ENCODE assay signal across 9 cellular contexts in the genomic region with DNA sequence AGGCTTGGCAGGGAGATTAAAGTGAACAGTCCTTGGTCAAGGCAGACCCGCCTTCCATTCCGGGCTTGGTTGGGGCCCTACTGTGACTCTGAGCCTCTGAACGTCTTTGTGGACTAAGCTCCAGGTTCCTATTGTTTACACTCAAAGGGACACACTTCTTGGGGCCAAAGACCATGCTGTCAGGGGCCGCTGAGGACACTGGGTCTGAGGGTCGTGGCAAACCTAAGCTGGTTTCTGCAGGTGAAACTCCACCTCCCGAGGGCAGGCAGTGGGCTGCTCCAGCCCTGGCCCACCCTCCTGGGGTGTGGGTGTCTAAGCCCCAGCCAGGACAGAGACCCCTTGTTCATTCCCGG. TPM values are rescaled to one million over a fixed set of nuclear protein-coding genes. Genes with fewer than 3 reads are reported as not detected.
DNase-seq lines count a peak whose midpoint lies in the region; ATAC-seq and TF ChIP-seq lines count a peak whose summit lies in the region.
"Had no signal": no experiment of that assay in that cellular context is flagged by ENCODE, and none has a peak within 500 bp of the region (broad histone marks: within the 10 kb centered on the region; RNA-seq: fewer than 3 reads in every experiment).

No MANE protein-coding gene starts in this region.

- dilution Hi-C loops in mammary epithelial cell (cut with HindIII; ENCODE audit: low sequenced_read_pairs), result no loop called here

- H3K27ac Mint-ChIP-seq in MCF 10A (ENCODE audit: low read depth, unreplicated experiment), result peak overlapping the region; percentile 93
- no peak overlapping the region for H3K27ac Mint-ChIP-seq in activated T-helper 2 cell treated with anti-CD3 and anti-CD28 coated beads, Interferon-gamma antibody, Interleukin-2, Interleukin-4, amounts not matched to agents 10 μg/mL and 5 μg/mL and 100 μg/mL, durations not matched to agents 14 hours and 24 hours and 36 hours

- TF ChIP-seq CTCF in MCF 10A (IDR thresholded peaks at IDR 0.05; ENCODE audit: unreplicated experiment), result no peak
- no peak for TF ChIP-seq CTCF in mammary epithelial cell (conservative IDR thresholded peaks at IDR 0.05 in 1 of 2, IDR thresholded peaks at IDR 0.05 in 1 of 2; ENCODE audit: extremely low read depth in 1 of 2, insufficient read depth in 1 of 2, low read depth in 1 of 2, low read length in 2 of 2)
- TF ChIP-seq CTCF in tibial nerve (IDR thresholded peaks at IDR 0.05), result no peak

- CTCF ChIA-PET in MCF 10A (lab: Yijun Ruan, JAX) (interaction anchor here (0.5 to 1.6 kb wide), 3 partner anchors 20 to 108 kb away, joined by 3 to 5 read pairs (median 5); no protein-coding TSS in a partner anchor), mammary epithelial cell (lab: Charles Lee; ENCODE audit: low non-redundant PET) (no interaction called here)

- in situ Hi-C loops in mammary epithelial cell (cut with MboI; ENCODE audit: low sequenced_read_pairs in 2 of 2), result loop anchor here in 1 of 2 donors (25.0 kb wide), 1 partner anchor 801 kb away; no protein-coding TSS in a partner anchor

- no peak overlapping the region for H2AFZ ChIP-seq in mammary epithelial cell (ENCODE audit: low read depth, low read length)

- TF ChIP-seq EP300 in tibial nerve (IDR thresholded peaks at IDR 0.05), result no peak

- no peaks in the 10 kb centered on the region for H3K9me3 Mint-ChIP-seq in MCF 10A (ENCODE audit: unreplicated experiment)
- no peaks in the 10 kb centered on the region for H3K9me3 Mint-ChIP-seq in activated T-helper 2 cell treated with anti-CD3 and anti-CD28 coated beads, Interferon-gamma antibody, Interleukin-2, Interleukin-4, amounts not matched to agents 10 μg/mL and 5 μg/mL and 100 μg/mL, durations not matched to agents 14 hours and 24 hours and 36 hours

- no peak overlapping the region for H3K9ac ChIP-seq in mammary epithelial cell (ENCODE audit: insufficient read depth, low read length)

- no peaks in the 10 kb centered on the region for H4K20me1 ChIP-seq in mammary epithelial cell (ENCODE audit: insufficient read depth, low read length)

- ATAC-seq in HG03108 (IDR thresholded peaks at IDR 0.05; ENCODE audit: unreplicated experiment), result no peak

- WGBS in mammary epithelial cell (ENCODE audit: low coverage, missing lambda C conversion rate), result no CpG with 5 or more reads among the region's 7 CpGs
- 80 to 90% methylated on average over 2 of the region's 7 CpGs for WGBS in tibial nerve, 2 donors

- peaks cover 64% of the 10 kb centered on the region for H3K36me3 Mint-ChIP-seq in MCF 10A (ENCODE audit: insufficient read depth, unreplicated experiment)
- peaks cover 14% of the 10 kb centered on the region for H3K36me3 Mint-ChIP-seq in activated T-helper 2 cell treated with anti-CD3 and anti-CD28 coated beads, Interferon-gamma antibody, Interleukin-2, Interleukin-4, amounts not matched to agents 10 μg/mL and 5 μg/mL and 100 μg/mL, durations not matched to agents 14 hours and 24 hours and 36 hours (ENCODE audit: low read depth)

- no peaks in the 10 kb centered on the region for H3K27me3 ChIP-seq in mammary epithelial cell (ENCODE audit: insufficient read depth, low read length)
- H3K27me3 ChIP-seq in tibial nerve, result no peaks in the 10 kb centered on the region
- H3K27me3 ChIP-seq: BE2C had no signal

- POLR2A ChIA-PET in MCF 10A (lab: Yijun Ruan, JAX), result interaction anchor here (0.6 to 1.5 kb wide), 6 partner anchors 9 to 76 kb away, joined by 3 to 7 read pairs (median 3); partner anchors contain the start of gene DSTN

- H3K4me1 ChIP-seq in mammary epithelial cell (ENCODE audit: insufficient read depth, low read length) (peaks cover 29% of the 10 kb centered on the region), tibial nerve (peaks cover 0 to 73% (median 8%) of the 10 kb centered on the region in 4 donors)

- H3K4me3 ChIP-seq in mammary epithelial cell (replicated peaks in 1 of 3; ENCODE audit: insufficient read depth in 1 of 3, low read depth in 2 of 3, low read length in 3 of 3) (no peak overlapping the region), tibial nerve (no peak overlapping the region)

- H3K9me3 ChIP-seq in mammary epithelial cell (replicated peaks; ENCODE audit: insufficient read depth, low read length) (no peaks in the 10 kb centered on the region), tibial nerve (no peaks in the 10 kb centered on the region)
- H3K9me3 ChIP-seq: BE2C had no signal

- TF ChIP-seq POLR2A in tibial nerve (IDR thresholded peaks at IDR 0.05), result no peak

- no peaks in the 10 kb centered on the region for H3K27me3 Mint-ChIP-seq in MCF 10A (ENCODE audit: insufficient read depth, unreplicated experiment)
- H3K27me3 Mint-ChIP-seq in activated T-helper 2 cell treated with anti-CD3 and anti-CD28 coated beads, Interferon-gamma antibody, Interleukin-2, Interleukin-4, amounts not matched to agents 10 μg/mL and 5 μg/mL and 100 μg/mL, durations not matched to agents 14 hours and 24 hours and 36 hours (ENCODE audit: low read depth), result no peaks in the 10 kb centered on the region

- BruUV-seq in MCF 10A (replicated peaks; lab: Mats Ljungman, UMichigan) (no TSS peak), mammary epithelial cell (replicated peaks; lab: Mats Ljungman, UMichigan) (no TSS peak)

- H3K4me3 Mint-ChIP-seq in MCF 10A (ENCODE audit: unreplicated experiment), result no peak overlapping the region
- H3K4me3 Mint-ChIP-seq in activated T-helper 2 cell treated with anti-CD3 and anti-CD28 coated beads, Interferon-gamma antibody, Interleukin-2, Interleukin-4, amounts not matched to agents 10 μg/mL and 5 μg/mL and 100 μg/mL, durations not matched to agents 14 hours and 24 hours and 36 hours (ENCODE audit: low read depth), result no peak overlapping the region

- H3K27ac ChIP-seq in mammary epithelial cell (ENCODE audit: insufficient read depth, low read depth, low read length), result no peak overlapping the region
- H3K27ac ChIP-seq in tibial nerve, result peak overlapping the region in 3 of 4 donors; percentile 63 to 70 (median 68)

- H3K36me3 ChIP-seq in mammary epithelial cell (ENCODE audit: insufficient read depth, low read length) (peaks cover 9% of the 10 kb centered on the region), tibial nerve (peaks cover 0 to 63% (median 0%) of the 10 kb centered on the region in 3 donors)

- H3K4me1 Mint-ChIP-seq in MCF 10A (ENCODE audit: insufficient read depth, unreplicated experiment), result peaks cover 7% of the 10 kb centered on the region
- peaks cover 22% of the 10 kb centered on the region for H3K4me1 Mint-ChIP-seq in activated T-helper 2 cell treated with anti-CD3 and anti-CD28 coated beads, Interferon-gamma antibody, Interleukin-2, Interleukin-4, amounts not matched to agents 10 μg/mL and 5 μg/mL and 100 μg/mL, durations not matched to agents 14 hours and 24 hours and 36 hours (ENCODE audit: low read depth)

- intact Hi-C loops in MCF 10A (cut with micrococcal nuclease), result loop anchor here (5.0 kb wide), 1 partner anchor 41 kb away; the partner anchor contains the start of gene DSTN
- intact Hi-C loops in mammary epithelial cell (cut with micrococcal nuclease), result loop anchor here (1.0 to 10.0 kb wide), 4 partner anchors 76 to 808 kb away; no protein-coding TSS in a partner anchor
- intact Hi-C loops in activated T-helper 2 cell treated with anti-CD3 and anti-CD28 coated beads, Interferon-gamma antibody, Interleukin-2, Interleukin-4, amounts not matched to agents 10 μg/mL and 5 μg/mL and 100 μg/mL, durations not matched to agents 14 hours and 24 hours and 36 hours (cut with micrococcal nuclease), result no loop called here

- H3K79me2 ChIP-seq in mammary epithelial cell (ENCODE audit: insufficient read depth, low read length), result peaks cover 17% of the 10 kb centered on the region

- no peak for DNase-seq in MCF 10A (ENCODE audit: unreplicated experiment)
- DNase-seq in mammary epithelial cell, result no peak
- DNase-seq in activated T-helper 2 cell treated with anti-CD3 and anti-CD28 coated beads, Interferon-gamma antibody, Interleukin-2, Interleukin-4, amounts not matched to agents 10 μg/mL and 5 μg/mL and 100 μg/mL, durations not matched to agents 14 hours and 24 hours and 36 hours (ENCODE audit: low spot score), result peak; percentile 3
- DNase-seq in iPS-NIHi7 (ENCODE audit: extremely low spot score), result peak; percentile 3
- no peak for DNase-seq in tibial nerve (ENCODE audit: low spot score in 2 of 2)
- DNase-seq in NCI-H1092 (lab: John Stamatoyannopoulos, UW), result no peak
- DNase-seq in NCI-H345 (lab: John Stamatoyannopoulos, UW), result no peak
- DNase-seq: BE2C had no signal

- H3K4me2 ChIP-seq in mammary epithelial cell (ENCODE audit: insufficient read depth, low read depth, low read length), result no peak overlapping the region

RNA-seq across cellular contexts. Expression of gene DSTN, which starts 43.1 kb away (rescaled TPM):
- total RNA-seq in MCF 10A (2022) (217 and 280 TPM in 2 replicates), mammary epithelial cell (100 to 1,000 TPM; 398 to 428 TPM), tibial nerve (100 to 1,000 TPM; 166 to 322 (median 242) TPM)
- 211 TPM for polyA plus RNA-seq in mammary epithelial cell
- polyA minus RNA-seq in mammary epithelial cell, result 110 TPM
- 61.2 and 64.3 TPM in 2 replicates for total RNA-seq in activated T-helper 2 cell treated with anti-CD3 and anti-CD28 coated beads, Interferon-gamma antibody, Interleukin-2, Interleukin-4, amounts not matched to agents 10 μg/mL and 5 μg/mL and 100 μg/mL, durations not matched to agents 14 hours and 24 hours and 36 hours

Comparison
In these comparisons a context has a peak if more than half of its experiments do, and no peak if none do; other contexts are left out.
1. DNase-seq: peak in activated T-helper 2 cell treated with anti-CD3 and anti-CD28 coated beads, Interferon-gamma antibody, Interleukin-2, Interleukin-4, amounts not matched to agents 10 μg/mL and 5 μg/mL and 100 μg/mL, durations not matched to agents 14 hours and 24 hours and 36 hours (single experiment) and iPS-NIHi7 (single experiment); none in MCF 10A (single experiment), mammary epithelial cell (single experiment), tibial nerve (0 of 2), NCI-H1092 (single experiment) and NCI-H345 (single experiment).